ENCODE assay signal across 20 cellular contexts in genomic region chr9:114161518-114161917, GRCh38. TPM values are rescaled to one million over a fixed set of nuclear protein-coding genes. Genes with fewer than 3 reads are reported as not detected.
DNase-seq lines count a peak whose midpoint lies in the region; ATAC-seq, FAIRE-seq and TF ChIP-seq lines count a peak whose summit lies in the region.
"Had no signal": no experiment of that assay in that cellular context is flagged by ENCODE, and none has a peak within 500 bp of the region (broad histone marks: within the 10 kb centered on the region; RNA-seq: fewer than 3 reads in every experiment).

No MANE protein-coding gene starts in this region.

- in situ Hi-C loops in HepG2 (cut with HindIII; ENCODE audit: extremely low pct_ligation_motif_present, low pct_unique_long_range_greater_than_20kb): no loop called here

- H3K9me3 ChIP-seq in HEK293 (ENCODE audit: control insufficient read depth, insufficient read depth, low read depth, low read length) (no peaks in the 10 kb centered on the region), HepG2 (ENCODE audit: low read length) (no peaks in the 10 kb centered on the region), neuronal stem cell (replicated peaks in 1 of 2; ENCODE audit: control insufficient read depth in 2 of 2, insufficient read depth in 1 of 2, low read depth in 1 of 2, low read length in 2 of 2) (no peaks in the 10 kb centered on the region), testis (no peaks in the 10 kb centered on the region)

- TF ChIP-seq CTCF in HEK293 (tag by site-specific recombination; IDR thresholded peaks at IDR 0.05) (no peak), HepG2 (CRISPR knock-in tag; IDR thresholded peaks at IDR 0.05) (no peak), testis (IDR thresholded peaks at IDR 0.05) (no peak)

- no peak overlapping the region for H2AFZ ChIP-seq in HepG2 (ENCODE audit: low read length)
- H2AFZ ChIP-seq in neuronal stem cell (ENCODE audit: low read length): no peak overlapping the region

- H3K9me3 Mint-ChIP-seq in T-cell: no peaks in the 10 kb centered on the region
- H3K9me3 Mint-ChIP-seq: CD8-positive, alpha-beta T cell; H9 had no signal

- TF ChIP-seq POLR2A in HepG2 (IDR thresholded peaks at IDR 0.05; ENCODE audit: insufficient read depth in 1 of 2, low read depth in 2 of 2, low read length in 2 of 2): no peak
- TF ChIP-seq POLR2A in testis (IDR thresholded peaks at IDR 0.05): no peak

- H3K79me2 ChIP-seq in HepG2 (ENCODE audit: insufficient read depth, low read length): peaks cover 91% of the 10 kb centered on the region

- no peak overlapping the region for H4K8ac ChIP-seq in neuronal stem cell (ENCODE audit: low read depth, low read length)

- peak overlapping the region; percentile 1 for H2AK5ac ChIP-seq in neuronal stem cell (ENCODE audit: low read depth, low read length)

- H4K91ac ChIP-seq in neuronal stem cell (ENCODE audit: low read depth, low read length, poor library complexity): no peak overlapping the region

- no peaks in the 10 kb centered on the region for H3K36me3 Mint-ChIP-seq in T-cell
- H3K36me3 Mint-ChIP-seq: CD8-positive, alpha-beta T cell had no signal

- no peak overlapping the region for H2BK5ac ChIP-seq in neuronal stem cell (ENCODE audit: low read length)

- H3K36me3 ChIP-seq in HEK293 (ENCODE audit: control insufficient read depth in 2 of 2, insufficient read depth in 1 of 2, low read length in 2 of 2) (no peaks in the 10 kb centered on the region; a peak in 1 of 3 replicates), HepG2 (replicated peaks in 1 of 2; ENCODE audit: control insufficient read depth in 1 of 2, insufficient read depth in 2 of 2, low read length in 2 of 2) (peaks cover 17 to 54% of the 10 kb centered on the region in 2 experiments; a peak in 4 of 5 replicates), neuronal stem cell (replicated peaks in 1 of 2; ENCODE audit: control insufficient read depth in 2 of 2, insufficient read depth in 2 of 2, low read length in 2 of 2) (no peaks in the 10 kb centered on the region), testis (ENCODE audit: low read depth, missing control alignments) (no peaks in the 10 kb centered on the region)

- 88% methylated on average over 4 of the region's 4 CpGs for WGBS in HepG2 (ENCODE audit: low lambda C conversion rate)
- WGBS in neuronal stem cell (ENCODE audit: extremely low coverage in 2 of 2, insufficient read length in 2 of 2, insufficient replicate concordance in 1 of 2), 2 donors: no CpG with 5 or more reads among the region's 4 CpGs
- 70% methylated on average over 4 of the region's 4 CpGs; no CpG with 5 or more reads in 1 of the 2 donors for WGBS in testis, 2 donors

- POLR2A ChIA-PET in HEK293 (lab: Yijun Ruan, JAX): no interaction called here
- POLR2A ChIA-PET in HepG2 (lab: Yijun Ruan, JAX): interaction anchor here (1.1 to 13.2 kb wide), 4 partner anchors 11 to 79 kb away, joined by 3 to 252 read pairs (median 4); no protein-coding TSS in a partner anchor
- POLR2A ChIA-PET in T-cell (lab: Charles Lee): no interaction called here

- ATAC-seq in HepG2 (no peak), T-cell (replicated peaks in 1 of 4) (no peak), GM21825 (IDR thresholded peaks at IDR 0.05; ENCODE audit: unreplicated experiment) (no peak)
- ATAC-seq: CD8-positive, alpha-beta T cell; K562 had no signal

- peaks cover 1 to 5% (median 4%) of the 10 kb centered on the region in 3 donors for H3K4me1 Mint-ChIP-seq in T-cell

- intact Hi-C loops in HepG2 (cut with micrococcal nuclease; ENCODE audit: unreplicated experiment) (no loop called here), testis (cut with DNase I; ENCODE audit: low total_unique reads) (no loop called here), head of caudate nucleus (cut with DNase I) (no loop called here)

- no TSS peak for BruUV-seq in HepG2 (replicated peaks; lab: Mats Ljungman, UMichigan)

- H2BK15ac ChIP-seq in neuronal stem cell (ENCODE audit: low read length): peak overlapping the region; percentile 9

- CTCF ChIA-PET in HEK293 (lab: Yijun Ruan, JAX): interaction anchor here (0.6 to 1.6 kb wide), 6 partner anchors 42 to 133 kb away, joined by 3 to 6 read pairs (median 4); no protein-coding TSS in a partner anchor
- CTCF ChIA-PET in HepG2 (lab: Yijun Ruan, JAX; ENCODE audit: low intra/inter-chr PET ratio, low total read pairs): no interaction called here
- CTCF ChIA-PET in T-cell (lab: Charles Lee): no interaction called here

- no peak for TF ChIP-seq EP300 in HepG2 (IDR thresholded peaks at IDR 0.05; ENCODE audit: low read depth in 2 of 2, low read length in 2 of 2)
- TF ChIP-seq EP300 in HepG2 (CRISPR knock-in tag; IDR thresholded peaks at IDR 0.05; ENCODE audit: borderline replicate concordance): no peak

- H3K4me3 ChIP-seq in HEK293 (ENCODE audit: low read depth, low read length): no peak overlapping the region
- no peak overlapping the region for H3K4me3 ChIP-seq in HepG2 (replicated peaks in 1 of 3; ENCODE audit: insufficient read depth in 1 of 3, low read depth in 2 of 3, low read length in 3 of 3)
- H3K4me3 ChIP-seq in neuronal stem cell (ENCODE audit: low read length in 2 of 2): no peak overlapping the region
- no peak overlapping the region for H3K4me3 ChIP-seq in testis
- H3K4me3 ChIP-seq: K562 had no signal

- H3K27me3 Mint-ChIP-seq in T-cell: peaks cover 4 to 19% of the 10 kb centered on the region in 2 donors

- H2BK120ac ChIP-seq in neuronal stem cell (ENCODE audit: low read depth, low read length): no peak overlapping the region

- no peaks in the 10 kb centered on the region for H3K79me1 ChIP-seq in neuronal stem cell (ENCODE audit: low read depth, low read length)

- H3K14ac ChIP-seq in neuronal stem cell (ENCODE audit: low read length): no peak overlapping the region

- no peak for DNase-seq in HepG2 (ENCODE audit: low spot score)
- no peak for DNase-seq in neuronal stem cell (ENCODE audit: low spot score)
- peak; percentile 27 for DNase-seq in testis
- no peak for DNase-seq in head of caudate nucleus
- DNase-seq in NCI-H446 (lab: John Stamatoyannopoulos, UW): no peak
- no peak for DNase-seq in T-cell
- DNase-seq: ACHN; AML-193; Calu3; CD8-positive, alpha-beta T cell; DMS79 treated with DMSO at 0.1 percent for 48 hours; GF-D8; GOT3; H9; IMR-90 had no signal

- FAIRE-seq in HepG2 (lab: Jason Lieb, UNC): no peak
- FAIRE-seq: A204.1, K562 had no signal

- H3K4me2 ChIP-seq in HepG2 (ENCODE audit: low read depth, low read length) (no peak overlapping the region), neuronal stem cell (ENCODE audit: insufficient read depth, low read length, poor library complexity, severe bottlenecking) (no peak overlapping the region)

- peak overlapping the region; percentile 46 for H3K18ac ChIP-seq in neuronal stem cell (ENCODE audit: low read length)

- no peak overlapping the region for H3K27ac Mint-ChIP-seq in T-cell
- H3K27ac Mint-ChIP-seq: CD8-positive, alpha-beta T cell; H9 had no signal

- no peak overlapping the region for H3K4me3 Mint-ChIP-seq in T-cell
- H3K4me3 Mint-ChIP-seq: CD8-positive, alpha-beta T cell; H9 had no signal

- H3K27me3 ChIP-seq in HepG2 (ENCODE audit: control insufficient read depth in 1 of 2, insufficient read depth in 2 of 2, low read length in 2 of 2) (no peaks in the 10 kb centered on the region; a peak in 1 of 5 replicates), neuronal stem cell (ENCODE audit: control insufficient read depth in 3 of 3, insufficient read depth in 3 of 3, low read depth in 1 of 3, low read length in 3 of 3) (no peaks in the 10 kb centered on the region), testis (no peaks in the 10 kb centered on the region)

- peaks cover 65% of the 10 kb centered on the region for H4K20me1 ChIP-seq in HepG2 (ENCODE audit: insufficient read depth, low read length)

- H3K9ac ChIP-seq in HepG2 (ENCODE audit: insufficient read depth, low read depth, low read length) (no peak overlapping the region), neuronal stem cell (ENCODE audit: low read depth, low read length, poor library complexity) (no peak overlapping the region)

- H3K27ac ChIP-seq in HEK293 (ENCODE audit: extremely low read depth, low read depth, low read length): no peak overlapping the region
- H3K27ac ChIP-seq in HepG2 (ENCODE audit: extremely low read length, insufficient read depth, low read length): no peak overlapping the region
- no peak overlapping the region for H3K27ac ChIP-seq in neuronal stem cell (replicated peaks; ENCODE audit: low read length)
- no peak overlapping the region for H3K27ac ChIP-seq in testis
- H3K27ac ChIP-seq: HL-60 had no signal

- no peak overlapping the region for H2BK12ac ChIP-seq in neuronal stem cell (ENCODE audit: low read length)

- H3K23ac ChIP-seq in neuronal stem cell (ENCODE audit: low read depth, low read length, poor library complexity): no peak overlapping the region

- no peak overlapping the region for H3K4ac ChIP-seq in neuronal stem cell (ENCODE audit: low read length)

- no peak for TF ChIP-seq RAD21 in HepG2 (CRISPR knock-in tag; IDR thresholded peaks at IDR 0.05)

- H3K4me1 ChIP-seq in HEK293 (ENCODE audit: control insufficient read depth, insufficient read depth, low read length) (no peaks in the 10 kb centered on the region; the same call in 1 of the 2 replicates), HepG2 (ENCODE audit: insufficient read depth, low read length) (peaks cover 80% of the 10 kb centered on the region), neuronal stem cell (ENCODE audit: control insufficient read depth in 2 of 2, insufficient read depth in 1 of 2, low read depth in 1 of 2, low read length in 2 of 2) (peaks cover 29 to 33% of the 10 kb centered on the region in 2 donors), testis (peaks cover 11% of the 10 kb centered on the region)

RNA-seq across cellular contexts. Expression of gene COL27A1, which starts 6.2 kb away (rescaled TPM):
- total RNA-seq in HepG2 (2016; rRNA removed; fragmentation: Illumina TruSeq; extraction: Trizol) (13.1 and 71.3 TPM in 2 replicates), testis (10 to 100 TPM; 25.7 to 68.8 TPM), T-cell (1 to 10 TPM in 2 of 5 donors, under 1 TPM in 3; 0.53 to 1.7 (median 0.95) TPM)
- total RNA-seq in HepG2 (2016; cell fraction: cytosol; rRNA removed; fragmentation: Illumina TruSeq; extraction: Trizol; ENCODE audit: low read depth): 24.4 and 27.4 TPM in 2 replicates
- total RNA-seq in HepG2 (2016; cell fraction: insoluble cytoplasmic fraction; rRNA removed; fragmentation: Illumina TruSeq; extraction: Trizol): 11.3 and 76.4 TPM in 2 replicates
- 17.0 and 18.6 TPM in 2 replicates for total RNA-seq in HepG2 (2016; cell fraction: membrane; rRNA removed; fragmentation: Illumina TruSeq; extraction: Trizol)
- total RNA-seq in HepG2 (2016; cell fraction: nucleus; rRNA removed; fragmentation: Illumina TruSeq; extraction: Trizol): 127 and 145 TPM in 2 replicates
- polyA plus RNA-seq in HepG2 (2011; rRNA removed) (89.1 and 105 TPM in 2 replicates), testis (ENCODE audit: insufficient read depth, low read depth, low replicate concordance) (9.3 TPM)
- polyA plus RNA-seq in HepG2 (2011; cell fraction: cytosol; rRNA removed): 8.5 and 16.4 TPM in 2 replicates
- polyA plus RNA-seq in HepG2 (2011; cell fraction: nucleus; rRNA removed): 1,276 and 1,843 TPM in 2 replicates
- 63.8 and 83.6 TPM in 2 replicates for polyA plus RNA-seq in HepG2 (2012)
- polyA plus RNA-seq in HepG2 (2016; cell fraction: cytosol; fragmentation: Illumina TruSeq; extraction: Trizol; ENCODE audit: low read depth): 2.0 and 2.7 TPM in 2 replicates
- 13.5 and 15.6 TPM in 2 replicates for polyA plus RNA-seq in HepG2 (2016; cell fraction: insoluble cytoplasmic fraction; fragmentation: Illumina TruSeq; extraction: Trizol; ENCODE audit: low read depth)
- 4.3 and 4.5 TPM in 2 replicates for polyA plus RNA-seq in HepG2 (2016; cell fraction: membrane; fragmentation: Illumina TruSeq; extraction: Trizol; ENCODE audit: low read depth)
- polyA plus RNA-seq in HepG2 (2016; cell fraction: nucleus; fragmentation: Illumina TruSeq; extraction: Trizol; ENCODE audit: insufficient read depth, low read depth): 665 and 720 TPM in 2 replicates
- 11.6 and 59.4 TPM in 2 replicates for polyA minus RNA-seq in HepG2 (2011; rRNA and poly(A)+ RNA removed; ENCODE audit: low replicate concordance)
- polyA minus RNA-seq in HepG2 (2011; cell fraction: cytosol; rRNA and poly(A)+ RNA removed): 5.5 and 10.9 TPM in 2 replicates
- 155 and 169 TPM in 2 replicates for polyA minus RNA-seq in HepG2 (2011; cell fraction: nucleus; rRNA and poly(A)+ RNA removed)
- polyA plus RNA-seq in neuronal stem cell (2013, experiment 1 of 2): 11.1 TPM
- 11.1 TPM for polyA plus RNA-seq in neuronal stem cell (2013, experiment 2 of 2)
- polyA plus RNA-seq: K562 had no signal

Comparison
In these comparisons a context has a peak if more than half of its experiments do, and no peak if none do; other contexts are left out.
1. RNA of gene COL27A1, which starts 6.2 kb away (total RNA-seq): 11.3 to 145 TPM in HepG2 and 25.7 to 68.8 TPM in testis; 0.53 to 1.7 TPM in T-cell; every median in the first group is over 4 times any median in the second.